17 cellular contexts compared by ENCODE assay signal in the genomic region with DNA sequence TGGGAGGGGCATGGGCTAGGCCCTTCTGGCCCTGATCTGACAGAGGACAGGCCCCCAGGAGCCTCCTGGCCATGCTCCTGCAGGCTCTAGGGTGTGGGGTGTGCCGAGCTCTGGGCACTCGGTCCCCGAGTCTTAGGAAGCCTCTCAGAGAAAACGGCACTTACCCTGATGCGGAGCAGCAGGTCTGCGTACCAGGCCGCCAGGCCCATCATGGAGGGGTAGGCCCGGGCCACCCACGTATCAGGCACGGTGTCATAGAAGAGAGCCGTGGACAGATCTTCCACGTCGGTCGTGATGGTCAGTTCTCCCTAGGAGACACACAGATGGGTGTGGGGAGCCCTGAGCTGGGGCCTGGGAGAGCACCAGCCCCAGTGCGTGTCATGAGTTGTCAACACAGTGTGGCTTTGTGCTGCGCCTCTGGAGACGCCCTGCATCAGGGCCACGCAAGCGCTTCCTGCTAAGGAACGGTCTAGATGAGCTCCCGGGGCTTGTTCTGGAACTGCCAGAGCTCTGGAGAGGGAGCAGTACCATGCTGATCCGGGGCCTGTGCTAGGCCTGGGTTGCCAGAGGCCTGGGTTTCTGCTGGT. TPM values are rescaled to one million over a fixed set of nuclear protein-coding genes. Genes with fewer than 3 reads are reported as not detected.
A peak's percentile ranks its signal among the peaks of the same experiment; 100 is the strongest.
DNase-seq lines count a peak whose midpoint lies in the region; ATAC-seq, FAIRE-seq and TF ChIP-seq lines count a peak whose summit lies in the region.
"Had no signal": no experiment of that assay in that cellular context is flagged by ENCODE, and none has a peak within 500 bp of the region (broad histone marks: within the 10 kb centered on the region; RNA-seq: fewer than 3 reads in every experiment).

No MANE protein-coding gene starts in this region.

- no peak for DNase-seq in CD14-positive monocyte (ENCODE audit: low spot score)
- DNase-seq in K562 (ENCODE audit: extremely low read depth in 1 of 4, low spot score in 3 of 4), result no peak
- peak; percentile 57 for DNase-seq in putamen (ENCODE audit: low spot score)
- no peak for DNase-seq in NCI-H446 (lab: John Stamatoyannopoulos, UW)
- DNase-seq in heart left ventricle, result no peak
- DNase-seq: Caco-2; CD4-positive, CD25-positive, alpha-beta regulatory T cell; KG1; NCI-H1436; NCI-H2029 treated with DMSO at 0.1 percent for 48 hours; NCI-H510A; NCI-H774; PC-9; SJCRH30 had no signal

- CTCF ChIA-PET in K562 (lab: Yijun Ruan, JAX; ENCODE audit: low intra/inter-chr PET ratio), result no interaction called here

- H3K27ac ChIP-seq in K562 (ENCODE audit: extremely low read depth, low read depth, low read length), result no peak overlapping the region
- H3K27ac ChIP-seq in layer of hippocampus (ENCODE audit: low read depth, low read length), result peak overlapping the region; percentile 82
- no peak overlapping the region for H3K27ac ChIP-seq in heart left ventricle
- H3K27ac ChIP-seq: PC-9, SJCRH30 had no signal

- peaks cover 18% of the 10 kb centered on the region for H3K4me1 Mint-ChIP-seq in CD14-positive monocyte

- intact Hi-C loops in CD14-positive monocyte (cut with micrococcal nuclease) (loop anchor here (10.0 kb wide), 1 partner anchor 312 kb away; no protein-coding TSS in a partner anchor), K562 (cut with micrococcal nuclease) (no loop called here), heart left ventricle (cut with DNase I) (loop anchor here in 5 of 10 donors (10.0 kb wide), 1 partner anchor 312 kb away; no protein-coding TSS in a partner anchor)

- H3K4me3 Mint-ChIP-seq in CD14-positive monocyte, result no peak overlapping the region
- H3K4me3 Mint-ChIP-seq: CD4-positive, CD25-positive, alpha-beta regulatory T cell had no signal

- in situ Hi-C loops in K562 (cut with MboI), result no loop called here

- ATAC-seq in K562 (no peak), heart left ventricle (no peak), HG03139 (IDR thresholded peaks at IDR 0.05; ENCODE audit: unreplicated experiment) (no peak)

- H3K27me3 Mint-ChIP-seq in CD14-positive monocyte (ENCODE audit: low read depth in 3 of 3), result peaks cover 0 to 3% (median 0%) of the 10 kb centered on the region in 3 donors
- H3K27me3 Mint-ChIP-seq: CD4-positive, CD25-positive, alpha-beta regulatory T cell had no signal

- H3K9me3 ChIP-seq in K562 (replicated peaks; ENCODE audit: control insufficient read depth, insufficient read depth, low read depth, low read length) (no peaks in the 10 kb centered on the region), heart left ventricle (no peaks in the 10 kb centered on the region)
- H3K9me3 ChIP-seq: Caco-2, SJCRH30 had no signal

- H3K36me3 Mint-ChIP-seq in CD14-positive monocyte, result peaks cover 79 to 90% of the 10 kb centered on the region in 2 donors

- BruUV-seq in K562 (replicated peaks; lab: Mats Ljungman, UMichigan), result no TSS peak

- no peak overlapping the region for H2AFZ ChIP-seq in K562 (ENCODE audit: low read depth, low read length)
- H2AFZ ChIP-seq: PC-9 had no signal

- H3K27ac Mint-ChIP-seq in CD14-positive monocyte, result peak overlapping the region in 5 of 7 donors; percentile 41 to 73 (median 60)
- H3K27ac Mint-ChIP-seq: CD4-positive, CD25-positive, alpha-beta regulatory T cell had no signal

- no peak for TF ChIP-seq RAD21 in K562 (CRISPR knock-in tag; conservative IDR thresholded peaks at IDR 0.05 in 1 of 2, IDR thresholded peaks at IDR 0.05 in 1 of 2)

- H3K27me3 ChIP-seq in K562 (ENCODE audit: control insufficient read depth in 2 of 2, insufficient read depth in 2 of 2, low read length in 2 of 2) (no peaks in the 10 kb centered on the region), layer of hippocampus (ENCODE audit: control insufficient read depth, insufficient read depth, low read length) (no peaks in the 10 kb centered on the region), heart left ventricle (no peaks in the 10 kb centered on the region)
- H3K27me3 ChIP-seq: SJCRH30 had no signal

- H4K20me1 ChIP-seq in K562 (replicated peaks; ENCODE audit: control insufficient read depth, insufficient read depth, low read length), result no peaks in the 10 kb centered on the region

- H3K79me2 ChIP-seq in K562 (ENCODE audit: control insufficient read depth, insufficient read depth, low read length), result no peaks in the 10 kb centered on the region

- POLR2A ChIA-PET in K562 (lab: Yijun Ruan, JAX), result interaction anchor here (0.6 kb wide), 1 partner anchor 16 kb away, joined by 3 read pairs; no protein-coding TSS in a partner anchor

- FAIRE-seq in K562 (lab: Jason Lieb, UNC), result no peak
- FAIRE-seq: H54 had no signal

- no peak for TF ChIP-seq EP300 in K562 (IDR thresholded peaks at IDR 0.05; ENCODE audit: low read length)

- H3K4me1 ChIP-seq in K562 (replicated peaks in 1 of 2; ENCODE audit: control insufficient read depth in 2 of 2, insufficient read depth in 2 of 2, low read length in 2 of 2) (peaks cover 5 to 19% of the 10 kb centered on the region in 2 experiments), heart left ventricle (peaks cover 0 to 17% (median 6%) of the 10 kb centered on the region in 12 donors)

- no peaks in the 10 kb centered on the region for H3K9me1 ChIP-seq in K562 (ENCODE audit: control insufficient read depth, insufficient read depth, low read length)

- H3K36me3 ChIP-seq in K562 (ENCODE audit: control insufficient read depth, insufficient read depth, low read length), result peaks cover 57% of the 10 kb centered on the region
- H3K36me3 ChIP-seq in heart left ventricle, result peaks cover 0 to 85% (median 56%) of the 10 kb centered on the region in 9 donors

- no peak overlapping the region for H3K4me2 ChIP-seq in K562 (ENCODE audit: insufficient read depth, low read length)
- H3K4me2 ChIP-seq: PC-9 had no signal

- no peak for TF ChIP-seq CTCF in CD14-positive monocyte (IDR thresholded peaks at IDR 0.05)
- no peak for TF ChIP-seq CTCF in K562 (IDR thresholded peaks at IDR 0.05 in 2 of 3, conservative IDR thresholded peaks at IDR 0.05 in 1 of 3; ENCODE audit: insufficient read depth in 2 of 3, low read depth in 1 of 3, low read length in 3 of 3)
- no peak for TF ChIP-seq CTCF in heart left ventricle (IDR thresholded peaks at IDR 0.05)

- TF ChIP-seq POLR2A in K562 (conservative IDR thresholded peaks at IDR 0.05) (no peak), heart left ventricle (IDR thresholded peaks at IDR 0.05) (no peak)

- 94% methylated on average over 20 of the region's 22 CpGs for WGBS in K562 (ENCODE audit: insufficient coverage, low coverage, missing lambda C conversion rate)
- 83 to 87% (median 86%) methylated on average over 20 to 22 of the region's 22 CpGs for WGBS in heart left ventricle, 4 donors

- no peak overlapping the region for H3K4me3 ChIP-seq in K562
- H3K4me3 ChIP-seq in heart left ventricle, result no peak overlapping the region
- H3K4me3 ChIP-seq: PC-9, SJCRH30 had no signal

- no peak overlapping the region for H3K9ac ChIP-seq in K562 (ENCODE audit: insufficient read depth in 1 of 2, low read depth in 2 of 2, low read length in 2 of 2)

- H3K9me3 Mint-ChIP-seq in CD14-positive monocyte, result peaks cover 0 to 8% (median 0%) of the 10 kb centered on the region in 7 donors
- H3K9me3 Mint-ChIP-seq: CD4-positive, CD25-positive, alpha-beta regulatory T cell had no signal

TF ChIP-seq in K562, 482 proteins besides CTCF, POLR2A, EP300 and RAD21:
- no peak for TF ChIP-seq ZNF696 (CRISPR knock-in tag; conservative IDR thresholded peaks at IDR 0.05)
- peak; percentile 40; the same call in 1 of the 2 replicates for TF ChIP-seq POLR2G (IDR thresholded peaks at IDR 0.05; ENCODE audit: low read depth, low read length)
- TF ChIP-seq BDP1 (IDR thresholded peaks at IDR 0.05; ENCODE audit: insufficient read depth, insufficient read length), result no peak
- TF ChIP-seq DDX20 (tag; IDR thresholded peaks at IDR 0.05; ENCODE audit: low read depth), result no peak

RNA-seq across cellular contexts. Expression of a gene that starts 47.9 kb away (rescaled TPM):
- polyA plus RNA-seq in CD14-positive monocyte (10 to 100 TPM; 26.0 to 28.0 TPM), K562 (2011; rRNA removed) (39.4 and 43.6 TPM in 2 replicates), K562 (2014; fragmentation: Illumina TruSeq; extraction: Trizol) (22.3 and 27.0 TPM in 2 replicates), K562 (2014; fragmentation: Nextera tagmentation; extraction: Ambion mirVana) (1 to 10 TPM; 1.3 to 1.8 TPM), K562 (2014; rRNA removed) (29.7 and 36.0 TPM in 2 replicates), heart left ventricle (10 to 100 TPM; 11.9 to 24.6 TPM)
- 72.8 and 169 TPM in 2 replicates for total RNA-seq in K562 (2011; cell fraction: chromatin; rRNA removed; ENCODE audit: low replicate concordance)
- total RNA-seq in K562 (2011; cell fraction: nucleolus; rRNA removed), result 88.1 and 96.7 TPM in 2 replicates
- 70.5 and 71.8 TPM in 2 replicates for total RNA-seq in K562 (2011; cell fraction: nucleoplasm; rRNA removed)
- total RNA-seq in K562 (2014; rRNA removed) (24.0 and 33.4 TPM in 2 replicates), K562 (2014; rRNA removed; fragmentation: Illumina TruSeq; extraction: Trizol) (10.7 and 14.0 TPM in 2 replicates), K562 (2015; rRNA removed; fragmentation: Illumina TruSeq; extraction: Trizol) (16.9 and 20.3 TPM in 2 replicates), K562 (2021) (33.5 and 38.4 TPM in 2 replicates), heart left ventricle (10 to 100 TPM; 14.2 to 32.8 (median 17.3) TPM)
- 36.4 and 45.7 TPM in 2 replicates for polyA plus RNA-seq in K562 (2011; cell fraction: cytosol; rRNA removed)
- 113 and 149 TPM in 2 replicates for polyA plus RNA-seq in K562 (2011; cell fraction: nucleus; rRNA removed)
- polyA plus RNA-seq in K562 (2012), result 24.6 and 37.9 TPM in 2 replicates
- polyA minus RNA-seq in K562 (2011; rRNA and poly(A)+ RNA removed), result 23.3 and 26.9 TPM in 2 replicates
- 30.8 and 30.9 TPM in 2 replicates for polyA minus RNA-seq in K562 (2011; cell fraction: cytosol; rRNA and poly(A)+ RNA removed)
- 40.8 and 57.1 TPM in 2 replicates for polyA minus RNA-seq in K562 (2011; cell fraction: nucleus; rRNA and poly(A)+ RNA removed)
